In the genomic region with DNA sequence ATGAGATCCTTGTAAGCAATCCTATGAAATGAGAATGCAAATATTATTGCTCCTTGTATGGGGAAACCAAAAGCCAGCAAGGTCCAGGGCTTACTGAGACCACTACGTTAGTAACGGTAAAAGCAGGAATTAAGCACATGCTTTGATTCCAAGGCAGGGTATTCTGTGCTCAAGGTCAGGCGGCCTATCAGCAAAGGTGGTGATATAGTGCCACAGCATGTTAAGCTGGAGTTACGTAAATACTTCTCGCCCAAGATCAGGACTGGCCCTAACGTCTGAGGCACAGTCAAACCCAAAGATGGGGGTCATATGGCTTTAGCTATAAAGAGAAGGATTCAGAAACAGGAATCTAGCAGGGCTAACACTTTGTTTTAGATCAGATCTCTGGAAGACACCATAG, we compare ENCODE assay signal across 9 cellular contexts.
"Had no signal": no experiment of that assay in that cellular context is flagged by ENCODE, and none has a peak within 500 bp of the region (broad histone marks: within the 10 kb centered on the region; RNA-seq: fewer than 3 reads in every experiment).

No MANE protein-coding gene starts in this region.

- H3K27ac Mint-ChIP-seq: GM23338, IgD-negative memory B cell had no signal

- H3K27ac ChIP-seq: HL-60 had no signal

- H3K4me3 ChIP-seq: GM23338 had no signal

- DNase-seq: H9, HCEC 1CT, KBM-7 had no signal

- ATAC-seq: GM23338, HepG2 had no signal

- H3K27me3 Mint-ChIP-seq: IgD-negative memory B cell had no signal

- H3K9me3 Mint-ChIP-seq: GM23338, IgD-negative memory B cell had no signal

- H3K4me3 Mint-ChIP-seq: GM23338, H9, IgD-negative memory B cell had no signal

- FAIRE-seq: H1, H54, HepG2 had no signal
